9 cellular contexts compared by ENCODE assay signal in the genomic region with DNA sequence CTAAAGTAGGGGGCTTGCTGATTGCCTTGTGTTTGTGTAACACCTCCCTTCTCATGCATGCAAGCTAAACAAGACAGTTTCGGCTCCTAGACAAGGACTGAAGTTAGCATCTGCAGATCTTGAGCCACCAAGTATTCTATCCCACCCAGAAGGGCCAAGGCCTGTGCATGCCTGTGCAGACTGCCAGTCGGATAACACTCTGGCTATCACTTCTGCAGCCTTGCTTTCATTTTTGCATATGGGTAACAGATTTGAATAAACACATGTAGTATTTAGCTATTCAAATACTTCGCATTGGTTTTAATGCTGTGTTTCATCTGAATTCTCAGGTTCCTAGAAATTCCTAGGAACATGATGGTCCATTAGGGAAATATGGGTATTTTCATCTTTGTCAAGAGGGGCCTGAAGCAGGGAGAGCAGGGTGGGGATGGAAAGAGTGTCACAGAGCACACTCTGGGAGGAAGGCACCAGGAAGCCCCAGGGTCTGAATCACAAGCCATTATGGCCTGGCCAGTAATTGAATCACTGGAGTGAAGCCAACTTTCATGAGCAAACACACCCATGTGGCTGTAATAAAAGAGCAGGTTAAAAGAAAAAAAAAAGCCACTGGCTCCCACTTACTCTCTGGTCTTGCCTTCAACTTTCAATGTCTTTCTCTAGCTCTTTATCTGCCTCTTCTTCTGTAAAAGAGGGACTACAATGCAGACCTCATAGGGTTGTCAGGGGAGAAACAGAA. TPM values are rescaled to one million over a fixed set of nuclear protein-coding genes. Genes with fewer than 3 reads are reported as not detected.
DNase-seq lines count a peak whose midpoint lies in the region; ATAC-seq lines count a peak whose summit lies in the region.
"Had no signal": no experiment of that assay in that cellular context is flagged by ENCODE, and none has a peak within 500 bp of the region (broad histone marks: within the 10 kb centered on the region; RNA-seq: fewer than 3 reads in every experiment).

No MANE protein-coding gene starts in this region.

- CTCF ChIA-PET in activated CD4-positive, alpha-beta T cell treated with anti-CD3 and anti-CD28 coated beads, Interleukin-2, amount 10 ng/mL, durations not matched to agents 7 days and 5 days (lab: Charles Lee) = interaction anchor here (1.0 kb wide), 1 partner anchor 8 kb away, joined by 3 read pairs; no protein-coding TSS in a partner anchor

- H3K9ac ChIP-seq in BLaER1 = no peak overlapping the region

- peaks cover 9% of the 10 kb centered on the region for H3K4me1 Mint-ChIP-seq in activated CD4-positive, alpha-beta T cell treated with anti-CD3 and anti-CD28 coated beads, Interleukin-2, amount 10 ng/mL, durations not matched to agents 7 days and 5 days

- DNase-seq in NAMALWA (ENCODE audit: low spot score) (peak; percentile 72), SK-MEL-5 (ENCODE audit: low read depth, low spot score) (peak; percentile 59), iPS-NIHi11 (ENCODE audit: low spot score) (peak; percentile 33)
- no peak for DNase-seq in activated CD4-positive, alpha-beta T cell treated with anti-CD3 and anti-CD28 coated beads for 4 hours
- DNase-seq in activated effector memory CD4-positive, alpha-beta T cell treated with anti-CD3 and anti-CD28 coated beads, Interleukin-2, amount 50 U/mL, for 16 hours = no peak
- no peak for DNase-seq in activated CD4-positive, alpha-beta T cell treated with anti-CD3 and anti-CD28 coated beads, Interleukin-2, amount 10 ng/mL, durations not matched to agents 7 days and 5 days
- DNase-seq: right lobe of liver had no signal

- no peaks in the 10 kb centered on the region for H3K36me3 ChIP-seq in BLaER1
- H3K36me3 ChIP-seq: right lobe of liver had no signal

- no peak overlapping the region for H3K4me3 ChIP-seq in BLaER1
- H3K4me3 ChIP-seq: right lobe of liver had no signal

- no peaks in the 10 kb centered on the region for H3K27me3 ChIP-seq in BLaER1
- H3K27me3 ChIP-seq: right lobe of liver had no signal

- H3K27ac ChIP-seq in BLaER1 = no peak overlapping the region
- H3K27ac ChIP-seq: right lobe of liver had no signal

- POLR2A ChIA-PET in activated CD4-positive, alpha-beta T cell treated with anti-CD3 and anti-CD28 coated beads, Interleukin-2, amount 10 ng/mL, durations not matched to agents 7 days and 5 days (lab: Charles Lee) = interaction anchor here (0.6 kb wide), 1 partner anchor 88 kb away, joined by 3 read pairs; no protein-coding TSS in a partner anchor

- peak overlapping the region; percentile 65 for H3K4me2 ChIP-seq in BLaER1

- no peaks in the 10 kb centered on the region for H4K20me1 ChIP-seq in BLaER1

- no peaks in the 10 kb centered on the region for H3K27me3 Mint-ChIP-seq in activated CD4-positive, alpha-beta T cell treated with anti-CD3 and anti-CD28 coated beads, Interleukin-2, amount 10 ng/mL, durations not matched to agents 7 days and 5 days

- no peak overlapping the region for H3K4me3 Mint-ChIP-seq in activated CD4-positive, alpha-beta T cell treated with anti-CD3 and anti-CD28 coated beads, Interleukin-2, amount 10 ng/mL, durations not matched to agents 7 days and 5 days

- in situ Hi-C loops in SK-MEL-5 (cut with HindIII; ENCODE audit: low pct_unique_long_range_greater_than_20kb, low sequenced_read_pairs) = no loop called here

- no peaks in the 10 kb centered on the region for H3K36me3 Mint-ChIP-seq in activated CD4-positive, alpha-beta T cell treated with anti-CD3 and anti-CD28 coated beads, Interleukin-2, amount 10 ng/mL, durations not matched to agents 7 days and 5 days (ENCODE audit: low read depth)

- H3K4me1 ChIP-seq in BLaER1 = peaks cover 38% of the 10 kb centered on the region

- H3K9me3 Mint-ChIP-seq in activated CD4-positive, alpha-beta T cell treated with anti-CD3 and anti-CD28 coated beads, Interleukin-2, amount 10 ng/mL, durations not matched to agents 7 days and 5 days = no peaks in the 10 kb centered on the region

- no peak for ATAC-seq in HG02840 (IDR thresholded peaks at IDR 0.05; ENCODE audit: low FRiP score, unreplicated experiment)

- no peaks in the 10 kb centered on the region for H3K9me3 ChIP-seq in BLaER1
- H3K9me3 ChIP-seq: right lobe of liver had no signal

- no peak overlapping the region for H3K27ac Mint-ChIP-seq in activated CD4-positive, alpha-beta T cell treated with anti-CD3 and anti-CD28 coated beads, Interleukin-2, amount 10 ng/mL, durations not matched to agents 7 days and 5 days

RNA-seq across cellular contexts. Expression of gene GADD45A, which starts 28.2 kb away (rescaled TPM):
- total RNA-seq in SK-MEL-5 (2014; rRNA removed; shearing (Covaris generic)) = 7.4 and 9.4 TPM in 2 replicates
- 31.4 and 31.6 TPM in 2 replicates for polyA plus RNA-seq in SK-MEL-5 (2015; cell fraction: cytosol; rRNA removed)
- polyA plus RNA-seq in SK-MEL-5 (2015; cell fraction: nucleus; rRNA removed) = 30.4 and 54.8 TPM in 2 replicates
- 10 to 100 TPM; 14.2 to 16.6 TPM for total RNA-seq in activated CD4-positive, alpha-beta T cell treated with anti-CD3 and anti-CD28 coated beads, Interleukin-2, amount 10 ng/mL, durations not matched to agents 7 days and 5 days

Comparison
In these comparisons a context has a peak if more than half of its experiments do, and no peak if none do; other contexts are left out.
1. DNase-seq: peak in NAMALWA (single experiment), SK-MEL-5 (single experiment) and iPS-NIHi11 (single experiment); none in activated CD4-positive, alpha-beta T cell treated with anti-CD3 and anti-CD28 coated beads for 4 hours (0 of 2), activated effector memory CD4-positive, alpha-beta T cell treated with anti-CD3 and anti-CD28 coated beads, Interleukin-2, amount 50 U/mL, for 16 hours (single experiment) and activated CD4-positive, alpha-beta T cell treated with anti-CD3 and anti-CD28 coated beads, Interleukin-2, amount 10 ng/mL, durations not matched to agents 7 days and 5 days (single experiment).